ENCODE assay signal across 25 cellular contexts in genomic region chr7:99301496-99301895, GRCh38. TPM values are rescaled to one million over a fixed set of nuclear protein-coding genes. Genes with fewer than 3 reads are reported as not detected.
"Had no signal": no experiment of that assay in that cellular context is flagged by ENCODE, and none has a peak within 500 bp of the region (broad histone marks: within the 10 kb centered on the region; RNA-seq: fewer than 3 reads in every experiment).

No MANE protein-coding gene starts in this region.

- H3K4me1 ChIP-seq: SJSA1 had no signal

- H3K4me1 Mint-ChIP-seq: IgD-negative memory B cell had no signal

- H3K9me3 ChIP-seq: MG63, SJSA1 had no signal

- H3K27ac Mint-ChIP-seq: IgD-negative memory B cell had no signal

- ATAC-seq: HepG2 had no signal

- H3K9me3 Mint-ChIP-seq: IgD-negative memory B cell had no signal

- H3K27ac ChIP-seq: SJSA1, SK-N-MC had no signal

- H3K36me3 ChIP-seq: MG63, SJSA1 had no signal

- H3K4me3 Mint-ChIP-seq: IgD-negative memory B cell had no signal

- H3K27me3 ChIP-seq: MG63, SJSA1 had no signal

- H3K27me3 Mint-ChIP-seq: IgD-negative memory B cell had no signal

- DNase-seq: Karpas-422, KBM-7, MG63, NCI-H1092, NCI-H1105 treated with DMSO at 0.1 percent for 48 hours, NCI-H1417 treated with DMSO at 0.1 percent for 48 hours, NCI-H146, NCI-H1694 treated with DMSO at 0.1 percent for 48 hours, NCI-H1930, NCI-H2081 treated with DMSO at 0.1 percent for 48 hours, NCI-H2171, NCI-H226, NCI-H446, NCI-H510A, NCI-H524 treated with DMSO at 0.1 percent for 48 hours, NCI-H69, NCI-H774, Right ventricle myocardium superior, RPMI8226, SIG-M5 had no signal

- FAIRE-seq: HepG2, RCC 7860 had no signal

- H3K4me3 ChIP-seq: MG63, SJSA1, SK-N-MC had no signal

RNA-seq across cellular contexts. Expression of gene MYH16, which starts 28.9 kb away (rescaled TPM):
- total RNA-seq: Right ventricle myocardium superior, SJSA1 had no signal
- polyA plus RNA-seq: IgD-negative memory B cell had no signal
